ENCODE assay signal across 1 cellular context in the genomic region with DNA sequence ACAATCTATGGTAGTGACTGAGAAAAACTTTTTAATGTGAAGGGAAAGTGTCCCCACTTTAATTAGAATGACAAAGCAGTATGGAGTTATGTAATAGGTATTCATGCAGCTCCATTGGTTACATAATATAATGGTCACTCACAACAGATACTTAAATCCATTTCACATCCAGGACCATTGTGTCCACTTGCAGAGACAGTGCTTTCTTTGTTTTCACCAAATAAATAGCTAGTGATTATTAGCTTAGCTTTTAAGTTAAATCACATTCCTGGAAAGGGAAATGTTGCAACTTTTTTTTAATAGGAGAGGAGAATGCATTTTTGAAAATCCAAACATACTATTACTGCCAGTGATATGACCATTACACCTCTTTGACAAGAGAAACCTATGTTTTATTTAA.
TF ChIP-seq lines count a peak whose summit lies in the region.

No MANE protein-coding gene starts in this region.

TF ChIP-seq in A549, 52 proteins besides CTCF, POLR2A, EP300 and RAD21 (continued from another document):
- TF ChIP-seq, protein P1, sequence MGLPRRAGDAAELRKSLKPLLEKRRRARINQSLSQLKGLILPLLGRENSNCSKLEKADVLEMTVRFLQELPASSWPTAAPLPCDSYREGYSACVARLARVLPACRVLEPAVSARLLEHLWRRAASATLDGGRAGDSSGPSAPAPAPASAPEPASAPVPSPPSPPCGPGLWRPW (IDR thresholded peaks at IDR 0.05) = no peak
- TF ChIP-seq SREBF2 (IDR thresholded peaks at IDR 0.05) = no peak
